ENCODE assay signal across 10 cellular contexts in genomic region chr5:181169459-181170236, GRCh38. TPM values are rescaled to one million over a fixed set of nuclear protein-coding genes. Genes with fewer than 3 reads are reported as not detected.
DNase-seq lines count a peak whose midpoint lies in the region; ATAC-seq, FAIRE-seq and TF ChIP-seq lines count a peak whose summit lies in the region.
"Not testable (repeated sequence)": the region's sequence is repeated elsewhere in the genome, so short reads cannot be mapped to it uniquely, and the experiment has no call there.
"Had no signal": no experiment of that assay in that cellular context is flagged by ENCODE, and none has a peak within 500 bp of the region (broad histone marks: within the 10 kb centered on the region; RNA-seq: fewer than 3 reads in every experiment).

No MANE protein-coding gene starts in this region.

- H2AK5ac ChIP-seq in trophoblast cell (ENCODE audit: low read length), result not testable (repeated sequence)

- not testable (repeated sequence) for H4K20me1 ChIP-seq in astrocyte (ENCODE audit: insufficient read depth, low read length)

- H2AFZ ChIP-seq in astrocyte (ENCODE audit: low read depth, low read length), result peak overlapping the region; percentile 57
- peak overlapping the region; percentile 26 for H2AFZ ChIP-seq in trophoblast cell (ENCODE audit: insufficient read depth, low read length, poor library complexity)

- not testable (repeated sequence) for H3K18ac ChIP-seq in trophoblast cell (ENCODE audit: low read length)

- H3K9me3 ChIP-seq in astrocyte (ENCODE audit: insufficient read depth, low read depth, low read length); cardiac muscle cell (ENCODE audit: low read depth); trophoblast cell (ENCODE audit: insufficient read depth, low read depth, low read length); upper lobe of right lung: not testable (repeated sequence)

- not testable (repeated sequence) for H3K9me3 Mint-ChIP-seq in activated CD4-positive, alpha-beta T cell treated with anti-CD3 and anti-CD28 coated beads for 36 hours (ENCODE audit: low read depth); astrocyte (ENCODE audit: unreplicated experiment)

- H3K27ac Mint-ChIP-seq in activated CD4-positive, alpha-beta T cell treated with anti-CD3 and anti-CD28 coated beads for 36 hours, result peak overlapping the region; percentile 55
- peak overlapping the region; percentile 41 for H3K27ac Mint-ChIP-seq in astrocyte (ENCODE audit: unreplicated experiment)

- not testable (repeated sequence) for H3K23ac ChIP-seq in trophoblast cell (ENCODE audit: low read length)

- H3K36me3 Mint-ChIP-seq in activated CD4-positive, alpha-beta T cell treated with anti-CD3 and anti-CD28 coated beads for 36 hours (ENCODE audit: low read depth); astrocyte (ENCODE audit: low read depth, unreplicated experiment): not testable (repeated sequence)

- H3K36me3 ChIP-seq in astrocyte (ENCODE audit: insufficient read depth, low read length); cardiac muscle cell; trophoblast cell (ENCODE audit: control insufficient read depth in 1 of 2, insufficient read depth in 2 of 2, low read length in 2 of 2); upper lobe of right lung: not testable (repeated sequence)

- DNase-seq in NOMO-1 treated with DMSO at 0.1 percent for 48 hours (lab: John Stamatoyannopoulos, UW; ENCODE audit: unreplicated experiment), result peak; percentile 25
- peak; percentile 92 for DNase-seq in activated CD4-positive, alpha-beta T cell treated with anti-CD3 and anti-CD28 coated beads for 36 hours
- DNase-seq in astrocyte (ENCODE audit: low read depth), result peak; percentile 66
- DNase-seq in cardiac muscle cell (ENCODE audit: low read depth in 1 of 2, low spot score in 1 of 2), result peak; percentile 6 to 74
- DNase-seq in trophoblast cell, upper lobe of right lung: not testable (repeated sequence)

- peak overlapping the region; percentile 67 for H3K4me3 Mint-ChIP-seq in activated CD4-positive, alpha-beta T cell treated with anti-CD3 and anti-CD28 coated beads for 36 hours
- H3K4me3 Mint-ChIP-seq in astrocyte (ENCODE audit: unreplicated experiment), result peak overlapping the region; percentile 78

- CTCF ChIA-PET in activated CD4-positive, alpha-beta T cell treated with anti-CD3 and anti-CD28 coated beads for 36 hours (lab: Charles Lee), result interaction anchor here (0.6 to 2.1 kb wide), 3 partner anchors 15 to 85 kb away, joined by 3 to 10 read pairs (median 3); no protein-coding TSS in a partner anchor

- H4K12ac ChIP-seq in trophoblast cell (ENCODE audit: low read depth, low read length), result not testable (repeated sequence)

- not testable (repeated sequence) for TF ChIP-seq CTCF in astrocyte (IDR thresholded peaks at IDR 0.05; ENCODE audit: insufficient read depth, low read depth, low read length); cardiac muscle cell (IDR thresholded peaks at IDR 0.05; ENCODE audit: low read depth, low read length); upper lobe of right lung (IDR thresholded peaks at IDR 0.05)

- H3K27me3 ChIP-seq in astrocyte (ENCODE audit: insufficient read depth, low read length); trophoblast cell (ENCODE audit: insufficient read depth, low read length): not testable (repeated sequence)
- peaks cover 77% of the 10 kb centered on the region for H3K27me3 ChIP-seq in cardiac muscle cell
- H3K27me3 ChIP-seq in upper lobe of right lung, result peaks cover 94% of the 10 kb centered on the region

- intact Hi-C loops in activated CD4-positive, alpha-beta T cell treated with anti-CD3 and anti-CD28 coated beads for 36 hours (cut with DNase I, micrococcal nuclease), result loop anchor here (5.0 to 10.0 kb wide), 2 partner anchors 367 to 875 kb away; partner anchors contain the start of genes MAPK9 (in 1 of the 2) and MGAT1 (in 1 of the 2)
- intact Hi-C loops in upper lobe of right lung (cut with DNase I), result not testable (repeated sequence)

- not testable (repeated sequence) for H3K27ac ChIP-seq in astrocyte (ENCODE audit: low read depth, low read length); cardiac muscle cell; trophoblast cell (ENCODE audit: low read depth, low read length); upper lobe of right lung

- H3K4me3 ChIP-seq in GM08714 (ENCODE audit: low read length) (peak overlapping the region; percentile 2; the same call in 1 of the 2 replicates), astrocyte (ENCODE audit: insufficient read depth, low read depth, low read length) (peak overlapping the region; percentile 35), cardiac muscle cell (peak overlapping the region; percentile 12), trophoblast cell (ENCODE audit: low read depth, low read length) (peak overlapping the region; percentile 45)
- not testable (repeated sequence) for H3K4me3 ChIP-seq in upper lobe of right lung

- H3K4ac ChIP-seq in trophoblast cell (ENCODE audit: low read depth, low read length), result not testable (repeated sequence)

- ATAC-seq in HG03159 (IDR thresholded peaks at IDR 0.05; ENCODE audit: unreplicated experiment), result peak; percentile 36
- ATAC-seq in activated CD4-positive, alpha-beta T cell treated with anti-CD3 and anti-CD28 coated beads for 36 hours, result peak; percentile 15
- ATAC-seq in upper lobe of right lung, result peak; percentile 51

- H2BK12ac ChIP-seq in trophoblast cell (ENCODE audit: low read length), result not testable (repeated sequence)

- H3K27me3 Mint-ChIP-seq in activated CD4-positive, alpha-beta T cell treated with anti-CD3 and anti-CD28 coated beads for 36 hours, result peaks cover 33% of the 10 kb centered on the region
- H3K27me3 Mint-ChIP-seq in astrocyte (ENCODE audit: low read depth, unreplicated experiment), result peaks cover 36% of the 10 kb centered on the region

- POLR2A ChIA-PET in activated CD4-positive, alpha-beta T cell treated with anti-CD3 and anti-CD28 coated beads for 36 hours (lab: Charles Lee), result not testable (repeated sequence)

- peak; percentile 58 for FAIRE-seq in astrocyte (lab: Jason Lieb, UNC)

- H2BK120ac ChIP-seq in trophoblast cell (ENCODE audit: insufficient read depth, low read length, poor library complexity), result not testable (repeated sequence)

- H2BK5ac ChIP-seq in trophoblast cell (ENCODE audit: low read depth, low read length, poor library complexity), result not testable (repeated sequence)

- not testable (repeated sequence) for H3K79me1 ChIP-seq in trophoblast cell (ENCODE audit: low read length)

- H4K91ac ChIP-seq in trophoblast cell (ENCODE audit: low read depth, low read length), result not testable (repeated sequence)

- H3K79me2 ChIP-seq in astrocyte (ENCODE audit: insufficient read depth, low read length); trophoblast cell (ENCODE audit: control insufficient read depth, insufficient read depth, low read length, poor library complexity): not testable (repeated sequence)

- not testable (repeated sequence) for H3K9ac ChIP-seq in astrocyte (ENCODE audit: low read length); trophoblast cell (ENCODE audit: low read length)

- not testable (repeated sequence) for H3K14ac ChIP-seq in trophoblast cell (ENCODE audit: low read length)

- WGBS in trophoblast cell (ENCODE audit: extremely low coverage, insufficient coverage, insufficient read length), result no CpG with 5 or more reads among the region's 50 CpGs

- peaks cover 79% of the 10 kb centered on the region for H3K4me1 Mint-ChIP-seq in activated CD4-positive, alpha-beta T cell treated with anti-CD3 and anti-CD28 coated beads for 36 hours
- H3K4me1 Mint-ChIP-seq in astrocyte (ENCODE audit: low read depth, unreplicated experiment), result not testable (repeated sequence)

- H3K4me1 ChIP-seq in astrocyte (ENCODE audit: insufficient read depth, low read length) (peaks cover 13% of the 10 kb centered on the region), trophoblast cell (ENCODE audit: control insufficient read depth in 1 of 2, insufficient read depth in 2 of 2, low read length in 2 of 2) (peaks cover 10 to 17% of the 10 kb centered on the region in 2 experiments), upper lobe of right lung (peaks cover 10% of the 10 kb centered on the region)
- H3K4me1 ChIP-seq in cardiac muscle cell (ENCODE audit: low read depth), result not testable (repeated sequence)

- H4K8ac ChIP-seq in trophoblast cell (ENCODE audit: low read depth, low read length), result peak overlapping the region; percentile 21

- H3K4me2 ChIP-seq in astrocyte (ENCODE audit: low read length) (peak overlapping the region; percentile 78), trophoblast cell (ENCODE audit: low read length) (peak overlapping the region; percentile 63)

RNA-seq across cellular contexts. Expression of gene OR2V2, which starts 22.3 kb away (rescaled TPM):
- not detected for total RNA-seq in activated CD4-positive, alpha-beta T cell treated with anti-CD3 and anti-CD28 coated beads for 36 hours
- total RNA-seq in astrocyte (not detected in 2 replicates), cardiac muscle cell (not detected in 2 replicates), upper lobe of right lung (not detected)
- not detected in 2 replicates for polyA plus RNA-seq in cardiac muscle cell
- 0.04 TPM in 2 replicates for polyA plus RNA-seq in trophoblast cell (2013)
- total RNA-seq: cardiac septum, vagina had no signal

RNA-seq across cellular contexts. Expression of gene TRIM7, which starts 35.3 kb away (rescaled TPM):
- total RNA-seq in activated CD4-positive, alpha-beta T cell treated with anti-CD3 and anti-CD28 coated beads for 36 hours, result 1 to 10 TPM; 1.4 to 1.6 TPM
- total RNA-seq in astrocyte, result 0.22 and 0.27 TPM in 2 replicates
- 0.39 TPM in 1 of 2 replicates, not detected in the other for total RNA-seq in cardiac muscle cell
- polyA plus RNA-seq in cardiac muscle cell, result 0.11 and 0.20 TPM in 2 replicates
- polyA plus RNA-seq in trophoblast cell (2013), result 0.04 and 0.07 TPM in 2 replicates
- 4.9 TPM for total RNA-seq in upper lobe of right lung

RNA-seq across cellular contexts. Expression of gene OR2V1, which starts 38.7 kb away (rescaled TPM):
- total RNA-seq in activated CD4-positive, alpha-beta T cell treated with anti-CD3 and anti-CD28 coated beads for 36 hours, result not detected
- total RNA-seq in astrocyte, result not detected in 2 replicates
- total RNA-seq in cardiac muscle cell, result not detected in 2 replicates
- not detected in 2 replicates for polyA plus RNA-seq in cardiac muscle cell
- polyA plus RNA-seq in trophoblast cell (2013), result not detected in 2 replicates
- total RNA-seq in upper lobe of right lung, result not detected
- total RNA-seq: cardiac septum, vagina had no signal

RNA-seq across cellular contexts. Expression of gene TRIM41, which starts 53.4 kb away (rescaled TPM):
- total RNA-seq in activated CD4-positive, alpha-beta T cell treated with anti-CD3 and anti-CD28 coated beads for 36 hours, result 10 to 100 TPM; 27.0 to 30.7 TPM
- 20.9 and 21.8 TPM in 2 replicates for total RNA-seq in astrocyte
- total RNA-seq in cardiac muscle cell, result 29.4 and 30.1 TPM in 2 replicates
- polyA plus RNA-seq in cardiac muscle cell, result 3.4 and 5.4 TPM in 2 replicates
- polyA plus RNA-seq in trophoblast cell (2013), result 16.4 and 16.9 TPM in 2 replicates
- 26.9 TPM for total RNA-seq in upper lobe of right lung
